In the genomic region with DNA sequence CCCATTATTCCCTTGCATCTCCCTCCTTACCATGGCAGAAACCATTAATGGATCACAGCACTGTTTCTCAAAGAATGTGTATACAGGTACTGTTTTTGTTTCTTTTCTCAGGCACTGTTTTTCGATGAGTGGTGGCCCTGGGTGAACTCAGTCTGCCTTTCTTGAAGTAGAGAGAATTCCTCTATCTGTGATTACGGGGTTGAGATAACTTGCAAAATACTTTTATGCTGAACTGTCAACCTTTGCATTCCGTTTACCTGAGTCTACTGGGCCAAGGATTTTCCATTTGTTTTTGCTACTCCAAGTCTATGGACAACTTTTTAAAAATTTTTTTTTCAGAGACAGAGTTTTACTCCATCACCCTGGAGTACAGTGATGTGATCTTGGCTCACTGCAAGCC, we compare ENCODE assay signal across 25 cellular contexts.
"Had no signal": no experiment of that assay in that cellular context is flagged by ENCODE, and none has a peak within 500 bp of the region (broad histone marks: within the 10 kb centered on the region; RNA-seq: fewer than 3 reads in every experiment).

No MANE protein-coding gene starts in this region.

- H3K4me1 Mint-ChIP-seq: activated CD4-positive, alpha-beta T cell treated with anti-CD3 and anti-CD28 coated beads, Interleukin-2, amount 10 ng/mL, durations not matched to agents 7 days and 5 days; activated naive CD4-positive, alpha-beta T cell treated with anti-CD3 and anti-CD28 coated beads, Interleukin-2, amount 10 ng/mL, durations not matched to agents 7 days and 5 days; activated naive CD8-positive, alpha-beta T cell treated with anti-CD3 and anti-CD28 coated beads for 36 hours; activated T-helper 17 cell treated with anti-CD3 and anti-CD28 coated beads, Interleukin-2, amount 50 U/mL, for 72 hours; T-cell had no signal

- H3K27me3 ChIP-seq: breast epithelium, colonic mucosa, MG63 had no signal

- H3K27me3 Mint-ChIP-seq: activated CD4-positive, alpha-beta memory T cell treated with anti-CD3 and anti-CD28 coated beads for 36 hours; activated CD4-positive, alpha-beta T cell treated with anti-CD3 and anti-CD28 coated beads, Interleukin-2, amount 10 ng/mL, durations not matched to agents 7 days and 5 days; activated naive CD8-positive, alpha-beta T cell treated with anti-CD3 and anti-CD28 coated beads for 36 hours; activated T-helper 17 cell treated with anti-CD3 and anti-CD28 coated beads, Interleukin-2, amount 50 U/mL, for 72 hours had no signal

- H3K4me3 Mint-ChIP-seq: activated CD4-positive, alpha-beta memory T cell treated with anti-CD3 and anti-CD28 coated beads for 36 hours; activated CD4-positive, alpha-beta T cell treated with anti-CD3 and anti-CD28 coated beads, Interleukin-2, amount 10 ng/mL, durations not matched to agents 7 days and 5 days; activated naive CD4-positive, alpha-beta T cell treated with anti-CD3 and anti-CD28 coated beads, Interleukin-2, amount 10 ng/mL, durations not matched to agents 7 days and 5 days; activated naive CD8-positive, alpha-beta T cell treated with anti-CD3 and anti-CD28 coated beads for 36 hours; activated T-cell treated with anti-CD3 and anti-CD28 coated beads, Interleukin-2, amount 50 U/mL, for 4 hours; activated T-helper 17 cell treated with anti-CD3 and anti-CD28 coated beads, Interleukin-2, amount 50 U/mL, for 72 hours; T-cell had no signal

- DNase-seq: activated CD4-positive, alpha-beta memory T cell treated with anti-CD3 and anti-CD28 coated beads for 36 hours; activated CD4-positive, alpha-beta T cell treated with anti-CD3 and anti-CD28 coated beads, Interleukin-2, amount 10 ng/mL, durations not matched to agents 7 days and 5 days; activated CD4-positive, CD25-positive, alpha-beta regulatory T cell; activated CD8-positive, alpha-beta memory T cell treated with anti-CD3 and anti-CD28 coated beads for 24 hours; activated gamma-delta T cell; activated naive CD4-positive, alpha-beta T cell treated with anti-CD3 and anti-CD28 coated beads, Interleukin-2, amount 10 ng/mL, durations not matched to agents 7 days and 5 days; activated naive CD8-positive, alpha-beta T cell treated with anti-CD3 and anti-CD28 coated beads for 36 hours; activated T-cell treated with anti-CD3 and anti-CD28 coated beads, Interleukin-2, amount 50 U/mL, for 4 hours; aorta; caudate nucleus; colonic mucosa; MG63; MV-4-11; NCI-H1092 treated with DMSO at 0.1 percent for 48 hours; NCI-H1417 treated with DMSO at 0.1 percent for 48 hours; NCI-H1694; NCI-H2029 treated with DMSO at 0.1 percent for 48 hours; NCI-H510A treated with DMSO at 0.1 percent for 48 hours; NCI-H69; SHP77 treated with DMSO at 0.1 percent for 48 hours; T-cell; T-helper 2 cell; T1000 had no signal

- H3K27ac ChIP-seq: breast epithelium, colonic mucosa had no signal

- H3K9me3 ChIP-seq: breast epithelium, colonic mucosa, MG63 had no signal

- H3K4me1 ChIP-seq: breast epithelium, colonic mucosa had no signal

- H3K4me3 ChIP-seq: breast epithelium, colonic mucosa, MG63 had no signal

- H3K27ac Mint-ChIP-seq: activated CD4-positive, alpha-beta memory T cell treated with anti-CD3 and anti-CD28 coated beads for 36 hours; activated CD4-positive, alpha-beta T cell treated with anti-CD3 and anti-CD28 coated beads, Interleukin-2, amount 10 ng/mL, durations not matched to agents 7 days and 5 days; activated naive CD4-positive, alpha-beta T cell treated with anti-CD3 and anti-CD28 coated beads, Interleukin-2, amount 10 ng/mL, durations not matched to agents 7 days and 5 days; activated naive CD8-positive, alpha-beta T cell treated with anti-CD3 and anti-CD28 coated beads for 36 hours; activated T-helper 17 cell treated with anti-CD3 and anti-CD28 coated beads, Interleukin-2, amount 50 U/mL, for 72 hours; T-cell had no signal

- H3K36me3 ChIP-seq: breast epithelium, colonic mucosa, MG63 had no signal

- ATAC-seq: activated T-cell treated with anti-CD3 and anti-CD28 coated beads, Interleukin-2, amount 50 U/mL, for 4 hours; activated T-helper 17 cell treated with anti-CD3 and anti-CD28 coated beads, Interleukin-2, amount 50 U/mL, for 72 hours; T-cell had no signal

- H3K36me3 Mint-ChIP-seq: activated CD4-positive, alpha-beta memory T cell treated with anti-CD3 and anti-CD28 coated beads for 36 hours; activated naive CD4-positive, alpha-beta T cell treated with anti-CD3 and anti-CD28 coated beads, Interleukin-2, amount 10 ng/mL, durations not matched to agents 7 days and 5 days; activated naive CD8-positive, alpha-beta T cell treated with anti-CD3 and anti-CD28 coated beads for 36 hours; T-cell had no signal

- H3K9me3 Mint-ChIP-seq: activated CD4-positive, alpha-beta T cell treated with anti-CD3 and anti-CD28 coated beads, Interleukin-2, amount 10 ng/mL, durations not matched to agents 7 days and 5 days; activated T-cell treated with anti-CD3 and anti-CD28 coated beads, Interleukin-2, amount 50 U/mL, for 4 hours; activated T-helper 17 cell treated with anti-CD3 and anti-CD28 coated beads, Interleukin-2, amount 50 U/mL, for 72 hours had no signal
